In genomic region chr19:32870981-32871451, GRCh38 we compare ENCODE assay signal across 1 cellular context.
A peak's percentile ranks its signal among the peaks of the same experiment; 100 is the strongest.
TF ChIP-seq lines count a peak whose summit lies in the region.

No MANE protein-coding gene starts in this region.

TF ChIP-seq in HepG2, 621 proteins besides CTCF, POLR2A, EP300 and RAD21:
- TF ChIP-seq ZNF678 (CRISPR knock-in tag; IDR thresholded peaks at IDR 0.05) (0 out of 2 replicates have a peak, but pooled peaks have one; percentile 35), SMAD1 (CRISPR knock-in tag; IDR thresholded peaks at IDR 0.05; ENCODE audit: borderline replicate concordance, low read depth) (0 out of 2 replicates have a peak, but pooled peaks have one; percentile 10), ATF3 (CRISPR knock-in tag; IDR thresholded peaks at IDR 0.05) (no peak), HDAC1 (CRISPR knock-in tag; IDR thresholded peaks at IDR 0.05) (0 out of 2 replicates have a peak, but pooled peaks have one; percentile 18), SALL2 (CRISPR knock-in tag; IDR thresholded peaks at IDR 0.05) (no peak), SAP130 (CRISPR knock-in tag; IDR thresholded peaks at IDR 0.05; ENCODE audit: low read depth) (peak; percentile 21; the same call in 1 of the 2 replicates), SMC3 (IDR thresholded peaks at IDR 0.05; ENCODE audit: low read length) (peak; percentile 10; the same call in 1 of the 2 replicates), NRL (CRISPR knock-in tag; IDR thresholded peaks at IDR 0.05; ENCODE audit: borderline replicate concordance) (no peak), PATZ1 (CRISPR knock-in tag; IDR thresholded peaks at IDR 0.05) (0 out of 2 replicates have a peak, but pooled peaks have one; percentile 17), KLF11 (CRISPR knock-in tag; IDR thresholded peaks at IDR 0.05) (no peak), GABPB1 (CRISPR knock-in tag; IDR thresholded peaks at IDR 0.05) (peak; percentile 16; the same call in 1 of the 2 replicates), ZNF740 (CRISPR knock-in tag; IDR thresholded peaks at IDR 0.05) (no peak), MAZ (IDR thresholded peaks at IDR 0.05; ENCODE audit: borderline replicate concordance, low read depth, low read length) (no peak), MAZ (CRISPR knock-in tag; IDR thresholded peaks at IDR 0.05; ENCODE audit: low read depth) (0 out of 2 replicates have a peak, but pooled peaks have one; percentile 38), ZNF768 (CRISPR knock-in tag; IDR thresholded peaks at IDR 0.05) (peak; percentile 46; the same call in 1 of the 2 replicates), KMT2A (CRISPR knock-in tag; IDR thresholded peaks at IDR 0.05) (0 out of 2 replicates have a peak, but pooled peaks have one; percentile 22), ZFAT (CRISPR knock-in tag; conservative IDR thresholded peaks at IDR 0.05) (no peak), SNAI1 (CRISPR knock-in tag; IDR thresholded peaks at IDR 0.05; ENCODE audit: borderline replicate concordance) (no peak), ARNTL (CRISPR knock-in tag; IDR thresholded peaks at IDR 0.05) (no peak), SALL1 (CRISPR knock-in tag; IDR thresholded peaks at IDR 0.05) (peak; percentile 40; the same call in 1 of the 2 replicates), PAF1 (CRISPR knock-in tag; IDR thresholded peaks at IDR 0.05) (no peak), STAG1 (CRISPR knock-in tag; IDR thresholded peaks at IDR 0.05) (peak; percentile 79), ASH2L (IDR thresholded peaks at IDR 0.05; ENCODE audit: insufficient read length, low read depth, low read length) (no peak), ZNF598 (CRISPR knock-in tag; IDR thresholded peaks at IDR 0.05; ENCODE audit: borderline replicate concordance) (no peak), ZNF788 (CRISPR knock-in tag; IDR thresholded peaks at IDR 0.05; ENCODE audit: borderline replicate concordance) (peak; percentile 40; the same call in 1 of the 2 replicates), ZNF282 (IDR thresholded peaks at IDR 0.05; ENCODE audit: partially characterized antibody) (no peak), ETS1 (CRISPR knock-in tag; IDR thresholded peaks at IDR 0.05) (no peak), TBX2 (CRISPR knock-in tag; IDR thresholded peaks at IDR 0.05; ENCODE audit: borderline replicate concordance) (peak; percentile 48; the same call in 1 of the 2 replicates), HDAC6 (IDR thresholded peaks at IDR 0.05; ENCODE audit: low read depth, low read length) (no peak), ZNF691 (CRISPR knock-in tag; IDR thresholded peaks at IDR 0.05; ENCODE audit: borderline replicate concordance, low read depth) (0 out of 2 replicates have a peak, but pooled peaks have one; percentile 31), ZFP41 (CRISPR knock-in tag; IDR thresholded peaks at IDR 0.05; ENCODE audit: borderline replicate concordance) (no peak), MXD3 (CRISPR knock-in tag; IDR thresholded peaks at IDR 0.05) (0 out of 2 replicates have a peak, but pooled peaks have one; percentile 35), HMGXB4 (CRISPR knock-in tag; IDR thresholded peaks at IDR 0.05; ENCODE audit: borderline replicate concordance in 1 of 2, low read depth in 1 of 2) (0 out of 4 replicates have a peak, but pooled peaks of 1 of the 2 experiments have one; percentile 25), ZNF772 (CRISPR knock-in tag; IDR thresholded peaks at IDR 0.05) (peak; percentile 63; the same call in 1 of the 2 replicates), ZNF362 (CRISPR knock-in tag; IDR thresholded peaks at IDR 0.05; ENCODE audit: borderline replicate concordance) (0 out of 2 replicates have a peak, but pooled peaks have one; percentile 36), ZNF609 (CRISPR knock-in tag; IDR thresholded peaks at IDR 0.05; ENCODE audit: borderline replicate concordance) (peak; percentile 52), USF2 (IDR thresholded peaks at IDR 0.05; ENCODE audit: low read depth, low read length) (no peak), USF2 (CRISPR knock-in tag; IDR thresholded peaks at IDR 0.05; ENCODE audit: borderline replicate concordance) (peak; percentile 44; the same call in 1 of the 2 replicates), ZNF674 (CRISPR knock-in tag; IDR thresholded peaks at IDR 0.05; ENCODE audit: low read depth) (no peak), CERS6 (CRISPR knock-in tag; IDR thresholded peaks at IDR 0.05) (no peak), ZNF234 (CRISPR knock-in tag; conservative IDR thresholded peaks at IDR 0.05) (no peak), HNF4A (CRISPR knock-in tag; IDR thresholded peaks at IDR 0.05) (0 out of 2 replicates have a peak, but pooled peaks have one; percentile 27), FOXC1 (CRISPR knock-in tag; IDR thresholded peaks at IDR 0.05; ENCODE audit: borderline replicate concordance) (peak; percentile 32; the same call in 1 of the 2 replicates)
